In genomic region chr11:118215765-118216164, GRCh38 we compare ENCODE assay signal across 23 cellular contexts. TPM values are rescaled to one million over a fixed set of nuclear protein-coding genes. Genes with fewer than 3 reads are reported as not detected.
A peak's percentile ranks its signal among the peaks of the same experiment; 100 is the strongest.
DNase-seq lines count a peak whose midpoint lies in the region; ATAC-seq and TF ChIP-seq lines count a peak whose summit lies in the region.
"Had no signal": no experiment of that assay in that cellular context is flagged by ENCODE, and none has a peak within 500 bp of the region (broad histone marks: within the 10 kb centered on the region; RNA-seq: fewer than 3 reads in every experiment).

No MANE protein-coding gene starts in this region.

- no peak for DNase-seq in activated CD8-positive, alpha-beta memory T cell treated with anti-CD3 and anti-CD28 coated beads, Interleukin-2, amount 10 ng/mL, durations not matched to agents 7 days and 5 days
- DNase-seq in activated CD8-positive, alpha-beta memory T cell treated with anti-CD3 and anti-CD28 coated beads, Interleukin-2, amount 50 U/mL, for 48 hours: no peak
- DNase-seq in GM12865 (ENCODE audit: low read depth) (no peak), activated gamma-delta T cell treated with Interleukin-2 at 50 U/mL for 16 hours (no peak), SK-N-DZ (ENCODE audit: low spot score) (no peak)
- no peak for DNase-seq in activated naive CD8-positive, alpha-beta T cell treated with anti-CD3 and anti-CD28 coated beads, Interleukin-2, amount 10 ng/mL, durations not matched to agents 7 days and 5 days
- DNase-seq in stimulated activated naive B cell treated with anti-CD40 and anti-IgM and Interleukin-4, amounts not matched to agents 10 μg/mL and 1 μg/mL and 100 μg/mL, for 72 hours: no peak
- DNase-seq: H9, head of caudate nucleus, immature natural killer cell, lower lobe of right lung, NCI-H2081, NCI-H526, PC-3 had no signal

- POLR2A ChIA-PET in activated naive CD8-positive, alpha-beta T cell treated with anti-CD3 and anti-CD28 coated beads, Interleukin-2, amount 10 ng/mL, durations not matched to agents 7 days and 5 days (lab: Charles Lee): interaction anchor here (0.7 to 12.2 kb wide), 9 partner anchors 9 to 130 kb away, joined by 3 to 118 read pairs (median 5); partner anchors contain the start of genes JAML and MPZL3

- TF ChIP-seq CTCF in GM12865 (IDR thresholded peaks at IDR 0.05; ENCODE audit: insufficient read depth, low read depth, low read length, missing control alignments): no peak

- peak overlapping the region; percentile 79 for H3K4me3 Mint-ChIP-seq in activated CD8-positive, alpha-beta memory T cell treated with anti-CD3 and anti-CD28 coated beads, Interleukin-2, amount 10 ng/mL, durations not matched to agents 7 days and 5 days
- peak overlapping the region; percentile 82 for H3K4me3 Mint-ChIP-seq in activated naive CD8-positive, alpha-beta T cell treated with anti-CD3 and anti-CD28 coated beads, Interleukin-2, amount 10 ng/mL, durations not matched to agents 7 days and 5 days
- peak overlapping the region; percentile 48 to 58 for H3K4me3 Mint-ChIP-seq in stimulated activated naive B cell treated with anti-CD40 and anti-IgM and Interleukin-4, amounts not matched to agents 10 μg/mL and 1 μg/mL and 100 μg/mL, for 72 hours
- H3K4me3 Mint-ChIP-seq: H9, immature natural killer cell, type B pancreatic cell had no signal

- ATAC-seq in activated CD8-positive, alpha-beta memory T cell treated with anti-CD3 and anti-CD28 coated beads, Interleukin-2, amount 10 ng/mL, durations not matched to agents 7 days and 5 days: no peak
- no peak for ATAC-seq in activated naive CD8-positive, alpha-beta T cell treated with anti-CD3 and anti-CD28 coated beads, Interleukin-2, amount 10 ng/mL, durations not matched to agents 7 days and 5 days (ENCODE audit: low read depth)
- no peak for ATAC-seq in stimulated activated naive B cell treated with anti-CD40 and anti-IgM and Interleukin-4, amounts not matched to agents 10 μg/mL and 1 μg/mL and 100 μg/mL, for 72 hours (replicated peaks)
- no peak for ATAC-seq in HG03521 (IDR thresholded peaks at IDR 0.05; ENCODE audit: unreplicated experiment)
- ATAC-seq: K562, lower lobe of right lung, PC-3 had no signal

- CTCF ChIA-PET in activated CD8-positive, alpha-beta memory T cell treated with anti-CD3 and anti-CD28 coated beads, Interleukin-2, amount 10 ng/mL, durations not matched to agents 7 days and 5 days (lab: Charles Lee): interaction anchor here (1.3 to 7.5 kb wide), 12 partner anchors 9 to 80 kb away, joined by 3 to 53 read pairs (median 8); partner anchors contain the start of genes JAML and MPZL3

- H3K9me3 Mint-ChIP-seq in activated CD8-positive, alpha-beta memory T cell treated with anti-CD3 and anti-CD28 coated beads, Interleukin-2, amount 10 ng/mL, durations not matched to agents 7 days and 5 days (ENCODE audit: low read depth): no peaks in the 10 kb centered on the region
- no peaks in the 10 kb centered on the region for H3K9me3 Mint-ChIP-seq in activated naive CD8-positive, alpha-beta T cell treated with anti-CD3 and anti-CD28 coated beads, Interleukin-2, amount 10 ng/mL, durations not matched to agents 7 days and 5 days
- H3K9me3 Mint-ChIP-seq in stimulated activated naive B cell treated with anti-CD40 and anti-IgM and Interleukin-4, amounts not matched to agents 10 μg/mL and 1 μg/mL and 100 μg/mL, for 72 hours: peaks cover 4 to 5% of the 10 kb centered on the region in 2 donors
- H3K9me3 Mint-ChIP-seq: immature natural killer cell, type B pancreatic cell had no signal

- no peaks in the 10 kb centered on the region for H3K27me3 Mint-ChIP-seq in activated CD8-positive, alpha-beta memory T cell treated with anti-CD3 and anti-CD28 coated beads, Interleukin-2, amount 10 ng/mL, durations not matched to agents 7 days and 5 days
- H3K27me3 Mint-ChIP-seq in activated naive CD8-positive, alpha-beta T cell treated with anti-CD3 and anti-CD28 coated beads, Interleukin-2, amount 10 ng/mL, durations not matched to agents 7 days and 5 days: no peaks in the 10 kb centered on the region
- peaks cover 0 to 4% of the 10 kb centered on the region in 2 donors for H3K27me3 Mint-ChIP-seq in stimulated activated naive B cell treated with anti-CD40 and anti-IgM and Interleukin-4, amounts not matched to agents 10 μg/mL and 1 μg/mL and 100 μg/mL, for 72 hours
- H3K27me3 Mint-ChIP-seq: progenitor cell of endocrine pancreas had no signal

- peak overlapping the region; percentile 98 for H3K27ac Mint-ChIP-seq in activated CD8-positive, alpha-beta memory T cell treated with anti-CD3 and anti-CD28 coated beads, Interleukin-2, amount 10 ng/mL, durations not matched to agents 7 days and 5 days
- H3K27ac Mint-ChIP-seq in activated naive CD8-positive, alpha-beta T cell treated with anti-CD3 and anti-CD28 coated beads, Interleukin-2, amount 10 ng/mL, durations not matched to agents 7 days and 5 days: peak overlapping the region; percentile 95
- peak overlapping the region; percentile 98 for H3K27ac Mint-ChIP-seq in stimulated activated naive B cell treated with anti-CD40 and anti-IgM and Interleukin-4, amounts not matched to agents 10 μg/mL and 1 μg/mL and 100 μg/mL, for 72 hours
- H3K27ac Mint-ChIP-seq: H9, progenitor cell of endocrine pancreas, type B pancreatic cell had no signal

- H3K4me3 ChIP-seq in GM12865 (ENCODE audit: low read depth, low read length): peak overlapping the region; percentile 2
- H3K4me3 ChIP-seq: K562, lower lobe of right lung had no signal

- peaks cover 60% of the 10 kb centered on the region for H3K36me3 Mint-ChIP-seq in activated CD8-positive, alpha-beta memory T cell treated with anti-CD3 and anti-CD28 coated beads, Interleukin-2, amount 10 ng/mL, durations not matched to agents 7 days and 5 days
- H3K36me3 Mint-ChIP-seq in activated naive CD8-positive, alpha-beta T cell treated with anti-CD3 and anti-CD28 coated beads, Interleukin-2, amount 10 ng/mL, durations not matched to agents 7 days and 5 days: peaks cover 39% of the 10 kb centered on the region
- peaks cover 57 to 61% of the 10 kb centered on the region in 2 donors for H3K36me3 Mint-ChIP-seq in stimulated activated naive B cell treated with anti-CD40 and anti-IgM and Interleukin-4, amounts not matched to agents 10 μg/mL and 1 μg/mL and 100 μg/mL, for 72 hours
- H3K36me3 Mint-ChIP-seq: immature natural killer cell, type B pancreatic cell had no signal

- peaks cover 97% of the 10 kb centered on the region for H3K4me1 Mint-ChIP-seq in activated CD8-positive, alpha-beta memory T cell treated with anti-CD3 and anti-CD28 coated beads, Interleukin-2, amount 10 ng/mL, durations not matched to agents 7 days and 5 days
- peaks cover 86% of the 10 kb centered on the region for H3K4me1 Mint-ChIP-seq in activated naive CD8-positive, alpha-beta T cell treated with anti-CD3 and anti-CD28 coated beads, Interleukin-2, amount 10 ng/mL, durations not matched to agents 7 days and 5 days
- peaks cover 84 to 98% of the 10 kb centered on the region in 2 donors for H3K4me1 Mint-ChIP-seq in stimulated activated naive B cell treated with anti-CD40 and anti-IgM and Interleukin-4, amounts not matched to agents 10 μg/mL and 1 μg/mL and 100 μg/mL, for 72 hours

RNA-seq across cellular contexts. Expression of gene JAML, which starts 9.0 kb away (rescaled TPM):
- total RNA-seq in activated CD8-positive, alpha-beta memory T cell treated with anti-CD3 and anti-CD28 coated beads, Interleukin-2, amount 10 ng/mL, durations not matched to agents 7 days and 5 days: 100 to 1,000 TPM; 139 to 142 TPM
- total RNA-seq in activated naive CD8-positive, alpha-beta T cell treated with anti-CD3 and anti-CD28 coated beads, Interleukin-2, amount 10 ng/mL, durations not matched to agents 7 days and 5 days: 100 to 1,000 TPM; 181 to 189 TPM
- polyA plus RNA-seq in SK-N-DZ (2014; cell fraction: cytosol; rRNA removed): not detected in 2 replicates
- not detected in 2 replicates for polyA plus RNA-seq in SK-N-DZ (2014; cell fraction: nucleus; rRNA removed)
- total RNA-seq: A673, bronchial epithelial cell, Daoy, myocyte, PC-3, SK-MEL-5 had no signal

RNA-seq across cellular contexts. Expression of gene MPZL3, which starts 36.4 kb away (rescaled TPM):
- total RNA-seq in activated CD8-positive, alpha-beta memory T cell treated with anti-CD3 and anti-CD28 coated beads, Interleukin-2, amount 10 ng/mL, durations not matched to agents 7 days and 5 days: 10 to 100 TPM; 20.4 to 28.4 TPM
- 10 to 100 TPM; 24.5 to 29.8 TPM for total RNA-seq in activated naive CD8-positive, alpha-beta T cell treated with anti-CD3 and anti-CD28 coated beads, Interleukin-2, amount 10 ng/mL, durations not matched to agents 7 days and 5 days
- not detected in 2 replicates for polyA plus RNA-seq in SK-N-DZ (2014; cell fraction: cytosol; rRNA removed)
- not detected in 2 replicates for polyA plus RNA-seq in SK-N-DZ (2014; cell fraction: nucleus; rRNA removed)
- total RNA-seq: myocyte, SK-MEL-5 had no signal

RNA-seq across cellular contexts. Expression of gene SCN2B, which starts 39.3 kb away (rescaled TPM):
- not detected for total RNA-seq in activated CD8-positive, alpha-beta memory T cell treated with anti-CD3 and anti-CD28 coated beads, Interleukin-2, amount 10 ng/mL, durations not matched to agents 7 days and 5 days
- not detected for total RNA-seq in activated naive CD8-positive, alpha-beta T cell treated with anti-CD3 and anti-CD28 coated beads, Interleukin-2, amount 10 ng/mL, durations not matched to agents 7 days and 5 days
- polyA plus RNA-seq in SK-N-DZ (2014; cell fraction: cytosol; rRNA removed): not detected in 2 replicates
- not detected in 2 replicates for polyA plus RNA-seq in SK-N-DZ (2014; cell fraction: nucleus; rRNA removed)
- total RNA-seq: A673, Daoy, H9, K562, myocyte, PC-3, SK-MEL-5 had no signal
- polyA plus RNA-seq: immature natural killer cell, K562 had no signal

RNA-seq across cellular contexts. Expression of gene MPZL2, which starts 48.3 kb away (rescaled TPM):
- total RNA-seq in activated CD8-positive, alpha-beta memory T cell treated with anti-CD3 and anti-CD28 coated beads, Interleukin-2, amount 10 ng/mL, durations not matched to agents 7 days and 5 days: 1 to 10 TPM; 3.0 to 3.2 TPM
- total RNA-seq in activated naive CD8-positive, alpha-beta T cell treated with anti-CD3 and anti-CD28 coated beads, Interleukin-2, amount 10 ng/mL, durations not matched to agents 7 days and 5 days: 1 to 10 TPM; 8.2 to 9.2 TPM
- not detected in 2 replicates for polyA plus RNA-seq in SK-N-DZ (2014; cell fraction: cytosol; rRNA removed)
- polyA plus RNA-seq in SK-N-DZ (2014; cell fraction: nucleus; rRNA removed): not detected in 2 replicates
- total RNA-seq: A673, myocyte had no signal
